Comparison of ENCODE assay signal across 8 cellular contexts in the genomic region with DNA sequence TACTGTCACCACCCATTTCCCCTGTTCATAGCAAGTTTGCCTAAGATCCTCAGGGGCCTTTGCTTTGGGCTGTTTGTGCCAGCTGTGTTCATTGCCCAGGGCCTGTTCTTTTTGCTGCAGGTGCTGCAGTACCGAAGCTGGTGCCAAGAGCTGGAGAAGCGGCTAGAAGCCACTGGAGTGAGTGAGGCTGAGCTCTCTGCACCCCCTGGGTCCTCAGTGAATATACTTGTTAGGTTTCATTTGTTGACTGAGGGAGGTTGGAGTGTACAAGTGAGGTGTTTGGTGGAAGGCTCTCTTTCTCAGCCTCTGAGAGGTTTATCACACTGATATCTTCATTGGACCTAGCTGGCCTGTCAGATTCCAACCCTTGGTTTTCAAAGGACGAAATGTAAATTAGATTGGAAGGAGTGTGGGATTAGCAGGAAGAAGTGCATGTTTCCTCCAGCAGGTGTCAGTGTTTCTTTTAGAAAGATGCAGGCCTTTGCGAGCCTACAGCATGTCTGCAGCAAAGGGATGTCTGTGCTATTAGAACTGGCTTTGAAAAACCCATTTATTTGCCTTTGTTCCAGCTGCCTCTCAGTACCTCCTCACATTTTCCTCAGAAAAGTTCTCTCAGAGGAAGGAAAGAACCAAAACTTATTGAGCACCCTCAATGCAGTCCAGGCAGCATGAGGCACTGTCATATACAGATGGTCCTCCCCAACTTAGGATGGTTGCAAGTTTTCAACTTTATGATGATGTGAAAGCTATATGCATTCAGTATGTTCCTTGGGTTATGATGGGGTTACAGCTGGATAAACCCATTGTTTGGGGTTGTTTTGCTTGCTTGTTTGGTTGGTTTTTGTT. TPM values are rescaled to one million over a fixed set of nuclear protein-coding genes. Genes with fewer than 3 reads are reported as not detected.
DNase-seq lines count a peak whose midpoint lies in the region; ATAC-seq, FAIRE-seq and TF ChIP-seq lines count a peak whose summit lies in the region.

No MANE protein-coding gene starts in this region.

- no peak for TF ChIP-seq EP300 in H1 (IDR thresholded peaks at IDR 0.05; ENCODE audit: borderline replicate concordance in 1 of 2, low read depth in 2 of 2, low read length in 2 of 2)

- peak; percentile 90 for TF ChIP-seq CTCF in HFFc6 (IDR thresholded peaks at IDR 0.05)
- peak in 2 of 3 experiments; percentile 64 to 89; a peak in 3 of 4 replicates for TF ChIP-seq CTCF in H1 (IDR thresholded peaks at IDR 0.05; ENCODE audit: control extremely low read depth in 1 of 3, insufficient read depth in 1 of 3, low read depth in 1 of 3, low read length in 3 of 3)
- TF ChIP-seq CTCF in mesothelial cell of epicardium (IDR thresholded peaks at IDR 0.05; ENCODE audit: unreplicated experiment) = peak; percentile 73

- WGBS in H1 (ENCODE audit: extremely low coverage in 1 of 2, insufficient coverage in 1 of 2, insufficient read length in 1 of 2, insufficient replicate concordance in 2 of 2, low coverage in 1 of 2, low lambda C conversion rate in 2 of 2, missing lambda C conversion rate in 1 of 2), 2 experiments = 69% methylated on average over 4 of the region's 4 CpGs; no CpG with 5 or more reads in 1 of the 2 experiments

- peak; percentile 66 to 70 for TF ChIP-seq RAD21 in H1 (IDR thresholded peaks at IDR 0.05 in 1 of 2, conservative IDR thresholded peaks at IDR 0.05 in 1 of 2; ENCODE audit: low read depth in 2 of 2, low read length in 2 of 2)

- H3K79me1 ChIP-seq in H1 (ENCODE audit: low read depth, low read length) = no peaks in the 10 kb centered on the region

- no peak overlapping the region for H4K8ac ChIP-seq in H1 (ENCODE audit: extremely low read depth, insufficient read depth, low read length)

- H3K4ac ChIP-seq in H1 (replicated peaks; ENCODE audit: insufficient read length, low read depth, low read length) = no peak overlapping the region

- H2AFZ ChIP-seq in H1 (ENCODE audit: low read length) = no peak overlapping the region

- H2AK5ac ChIP-seq in H1 (ENCODE audit: low read depth, low read length) = no peak overlapping the region

- H3K9me3 Mint-ChIP-seq in CD4-positive, CD25-positive, alpha-beta regulatory T cell = no peaks in the 10 kb centered on the region
- H3K9me3 Mint-ChIP-seq in HFFc6 (no peaks in the 10 kb centered on the region), mesothelial cell of epicardium (no peaks in the 10 kb centered on the region)
- no peaks in the 10 kb centered on the region for H3K9me3 Mint-ChIP-seq in activated CD4-positive, alpha-beta T cell treated with anti-CD3 and anti-CD28 coated beads, Interleukin-2, amount 10 ng/mL, durations not matched to agents 7 days and 5 days

- no peak overlapping the region for H3K56ac ChIP-seq in H1 (replicated peaks; ENCODE audit: insufficient read length, low read depth, low read length)

- peaks cover 4% of the 10 kb centered on the region for H3K4me1 ChIP-seq in CD4-positive, CD25-positive, alpha-beta regulatory T cell (ENCODE audit: control insufficient read depth, insufficient read depth, low read length, poor library complexity, severe bottlenecking)
- no peaks in the 10 kb centered on the region for H3K4me1 ChIP-seq in H1 (replicated peaks in 1 of 4; ENCODE audit: control insufficient read depth in 3 of 4, insufficient read depth in 4 of 4, low read length in 3 of 4)

- no peak overlapping the region for H2BK15ac ChIP-seq in H1 (ENCODE audit: low read length)

- no peak overlapping the region for H3K23ac ChIP-seq in H1 (ENCODE audit: insufficient read length)

- FAIRE-seq in H1 (lab: Jason Lieb, UNC) = peak; percentile 89

- H3K4me3 Mint-ChIP-seq in CD4-positive, CD25-positive, alpha-beta regulatory T cell = peak overlapping the region in 1 of 4 donors; percentile 9
- H3K4me3 Mint-ChIP-seq in HFFc6 (no peak overlapping the region), mesothelial cell of epicardium (no peak overlapping the region)
- H3K4me3 Mint-ChIP-seq in activated CD4-positive, alpha-beta T cell treated with anti-CD3 and anti-CD28 coated beads, Interleukin-2, amount 10 ng/mL, durations not matched to agents 7 days and 5 days = no peak overlapping the region

- no peak overlapping the region for H2BK12ac ChIP-seq in H1 (ENCODE audit: low read depth, low read length)

- H3K27ac ChIP-seq in CD4-positive, CD25-positive, alpha-beta regulatory T cell (ENCODE audit: insufficient read depth, low read length, poor library complexity, severe bottlenecking) = no peak overlapping the region
- H3K27ac ChIP-seq in H1 (ENCODE audit: low read depth, low read length) = no peak overlapping the region

- no peak overlapping the region for H3K4me2 ChIP-seq in H1 (ENCODE audit: insufficient read depth in 1 of 2, low read depth in 2 of 2, low read length in 2 of 2)

- no peak overlapping the region for H2BK120ac ChIP-seq in H1 (replicated peaks; ENCODE audit: low read depth, low read length)

- no peaks in the 10 kb centered on the region for H3K27me3 ChIP-seq in CD4-positive, CD25-positive, alpha-beta regulatory T cell (ENCODE audit: control insufficient read depth, insufficient read depth, low read length)
- no peaks in the 10 kb centered on the region for H3K27me3 ChIP-seq in H1 (replicated peaks in 1 of 4; ENCODE audit: control insufficient read depth in 3 of 4, extremely low read depth in 1 of 4, insufficient read depth in 3 of 4, low read length in 3 of 4)

- no peaks in the 10 kb centered on the region for H3K23me2 ChIP-seq in H1 (ENCODE audit: low read depth, low read length)

- peaks cover 3 to 8% of the 10 kb centered on the region in 2 experiments for H4K20me1 ChIP-seq in H1 (replicated peaks in 1 of 2; ENCODE audit: control insufficient read depth in 1 of 2, insufficient read depth in 2 of 2, low read length in 2 of 2)

- H4K5ac ChIP-seq in H1 (ENCODE audit: insufficient read length, low read depth, low read length) = no peak overlapping the region

- H3K9me3 ChIP-seq in CD4-positive, CD25-positive, alpha-beta regulatory T cell (ENCODE audit: control insufficient read depth in 2 of 2, low read length in 2 of 2) = no peaks in the 10 kb centered on the region
- H3K9me3 ChIP-seq in H1 (ENCODE audit: insufficient read depth in 2 of 2, low read depth in 1 of 2, low read length in 1 of 2) = no peaks in the 10 kb centered on the region

- DNase-seq in CD4-positive, CD25-positive, alpha-beta regulatory T cell = peak; percentile 37 to 79 (median 68)
- peak; percentile 63 for DNase-seq in HFFc6
- peak; percentile 69 for DNase-seq in NCI-H526 treated with DMSO at 0.1 percent for 48 hours (lab: John Stamatoyannopoulos, UW)
- DNase-seq in activated CD4-positive, alpha-beta T cell treated with anti-CD3 and anti-CD28 coated beads, Interleukin-2, amount 10 ng/mL, durations not matched to agents 7 days and 5 days = peak; percentile 77
- peak in 1 of 2 experiments; percentile 81 for DNase-seq in H1 (ENCODE audit: low read depth in 1 of 2, low spot score in 2 of 2)
- peak in 1 of 2 experiments; percentile 59 for DNase-seq in mesothelial cell of epicardium (ENCODE audit: low spot score in 2 of 2, unreplicated experiment in 2 of 2)
- peak; percentile 55 for DNase-seq in stimulated activated naive CD8-positive, alpha-beta T cell treated with anti-CD3 and anti-CD28 coated beads, Interleukin-15, Interleukin-2, amounts not matched to agents 100 U/mL and 50 U/mL, for 24 hours
- DNase-seq in UCSD-AML1 (lab: John Stamatoyannopoulos, UW; ENCODE audit: unreplicated experiment) = no peak

- H3K36me3 ChIP-seq in CD4-positive, CD25-positive, alpha-beta regulatory T cell (ENCODE audit: control insufficient read depth, insufficient read depth, low read length) = peaks cover 12% of the 10 kb centered on the region
- H3K36me3 ChIP-seq in H1 (ENCODE audit: control insufficient read depth in 2 of 4, insufficient read depth in 4 of 4, low read length in 3 of 4) = peaks cover 7 to 44% (median 30%) of the 10 kb centered on the region in 4 experiments; a peak in 7 of 8 replicates

- H3K36me3 Mint-ChIP-seq in CD4-positive, CD25-positive, alpha-beta regulatory T cell = peaks cover 6% of the 10 kb centered on the region
- H3K36me3 Mint-ChIP-seq in HFFc6 (ENCODE audit: low read depth) = peaks cover 15% of the 10 kb centered on the region; the same call in 1 of the 2 replicates
- H3K36me3 Mint-ChIP-seq in activated CD4-positive, alpha-beta T cell treated with anti-CD3 and anti-CD28 coated beads, Interleukin-2, amount 10 ng/mL, durations not matched to agents 7 days and 5 days (ENCODE audit: low read depth) = peaks cover 7% of the 10 kb centered on the region
- H3K36me3 Mint-ChIP-seq in mesothelial cell of epicardium = peaks cover 19% of the 10 kb centered on the region

- H3K4me1 Mint-ChIP-seq in CD4-positive, CD25-positive, alpha-beta regulatory T cell = peaks cover 0 to 12% (median 7%) of the 10 kb centered on the region in 4 donors
- H3K4me1 Mint-ChIP-seq in HFFc6 (ENCODE audit: low read depth) (peaks cover 28% of the 10 kb centered on the region), mesothelial cell of epicardium (peaks cover 12% of the 10 kb centered on the region)
- peaks cover 5% of the 10 kb centered on the region for H3K4me1 Mint-ChIP-seq in activated CD4-positive, alpha-beta T cell treated with anti-CD3 and anti-CD28 coated beads, Interleukin-2, amount 10 ng/mL, durations not matched to agents 7 days and 5 days

- H3K79me2 ChIP-seq in H1 (ENCODE audit: control insufficient read depth in 1 of 2, insufficient read depth in 2 of 2, low read length in 2 of 2) = no peaks in the 10 kb centered on the region

- H3K14ac ChIP-seq in H1 (ENCODE audit: insufficient read length) = no peak overlapping the region

- no peak overlapping the region for H3K9ac ChIP-seq in H1 (replicated peaks in 1 of 4; ENCODE audit: extremely low read depth in 1 of 4, low read depth in 3 of 4, low read length in 3 of 4)

- H3K27ac Mint-ChIP-seq in CD4-positive, CD25-positive, alpha-beta regulatory T cell = peak overlapping the region in 1 of 3 donors; percentile 35
- H3K27ac Mint-ChIP-seq in HFFc6 (no peak overlapping the region), mesothelial cell of epicardium (no peak overlapping the region)
- no peak overlapping the region for H3K27ac Mint-ChIP-seq in activated CD4-positive, alpha-beta T cell treated with anti-CD3 and anti-CD28 coated beads, Interleukin-2, amount 10 ng/mL, durations not matched to agents 7 days and 5 days

- CTCF ChIA-PET in activated CD4-positive, alpha-beta T cell treated with anti-CD3 and anti-CD28 coated beads, Interleukin-2, amount 10 ng/mL, durations not matched to agents 7 days and 5 days (lab: Charles Lee) = interaction anchor here (0.5 to 1.9 kb wide), 13 partner anchors 8 to 207 kb away, joined by 3 to 9 read pairs (median 4); a partner anchor contains a TSS
- CTCF ChIA-PET in H1 (lab: Charles Lee; ENCODE audit: partially characterized antibody) = interaction anchor here (0.6 to 3.1 kb wide), 30 partner anchors 10 to 1436 kb away, joined by 3 to 23 read pairs (median 4); no protein-coding TSS in a partner anchor

- POLR2A ChIA-PET in activated CD4-positive, alpha-beta T cell treated with anti-CD3 and anti-CD28 coated beads, Interleukin-2, amount 10 ng/mL, durations not matched to agents 7 days and 5 days (lab: Charles Lee) = no interaction called here
- POLR2A ChIA-PET in H1 (lab: Charles Lee; ENCODE audit: partially characterized antibody) = interaction anchor here (1.1 to 2.9 kb wide), 2 partner anchors 10 to 11 kb away, joined by 3 to 27 read pairs; a partner anchor contains a TSS

- ATAC-seq in CD4-positive, CD25-positive, alpha-beta regulatory T cell (ENCODE audit: low read depth in 2 of 2) = peak; percentile 81 to 82
- peak; percentile 76 for ATAC-seq in stimulated activated naive CD8-positive, alpha-beta T cell treated with anti-CD3 and anti-CD28 coated beads, Interleukin-15, Interleukin-2, amounts not matched to agents 100 U/mL and 50 U/mL, for 24 hours

- no peak overlapping the region for H3K18ac ChIP-seq in H1 (ENCODE audit: extremely low read depth, low read length)

- no peak overlapping the region for H3K4me3 ChIP-seq in CD4-positive, CD25-positive, alpha-beta regulatory T cell (ENCODE audit: low read depth, low read length)
- no peak overlapping the region for H3K4me3 ChIP-seq in H1 (ENCODE audit: extremely low read depth in 1 of 4, insufficient read depth in 2 of 4, low read depth in 3 of 4, low read length in 4 of 4)

- H2BK20ac ChIP-seq in H1 (ENCODE audit: low read length) = no peak overlapping the region

- no peak overlapping the region for H2BK5ac ChIP-seq in H1 (ENCODE audit: low read depth, low read length)

- H3K27me3 Mint-ChIP-seq in CD4-positive, CD25-positive, alpha-beta regulatory T cell = no peaks in the 10 kb centered on the region
- H3K27me3 Mint-ChIP-seq in HFFc6 (ENCODE audit: insufficient read depth) (peaks cover 1% of the 10 kb centered on the region), mesothelial cell of epicardium (ENCODE audit: low read depth) (no peaks in the 10 kb centered on the region)
- H3K27me3 Mint-ChIP-seq in activated CD4-positive, alpha-beta T cell treated with anti-CD3 and anti-CD28 coated beads, Interleukin-2, amount 10 ng/mL, durations not matched to agents 7 days and 5 days = no peaks in the 10 kb centered on the region

- TF ChIP-seq POLR2A in H1 (IDR thresholded peaks at IDR 0.05; ENCODE audit: control extremely low read depth in 1 of 2, low read depth in 2 of 2, low read length in 2 of 2) = no peak

- H4K91ac ChIP-seq in H1 (replicated peaks; ENCODE audit: insufficient read length, low read length) = no peak overlapping the region

RNA-seq across cellular contexts. Expression of a gene that starts 8.3 kb away (rescaled TPM):
- total RNA-seq in CD4-positive, CD25-positive, alpha-beta regulatory T cell = 64.1 TPM
- polyA plus RNA-seq in CD4-positive, CD25-positive, alpha-beta regulatory T cell = 1 to 10 TPM; 4.7 to 5.3 (median 4.9) TPM
- 10 to 100 TPM; 18.3 to 26.3 (median 22.9) TPM for total RNA-seq in HFFc6 (2021; fragmentation: NEBNext Ultra II Directional; extraction: Animal tissue kit (Norgen Biotek cat#: 25700))
- total RNA-seq in activated CD4-positive, alpha-beta T cell treated with anti-CD3 and anti-CD28 coated beads, Interleukin-2, amount 10 ng/mL, durations not matched to agents 7 days and 5 days = 10 to 100 TPM; 56.8 to 75.4 TPM
- 33.1 and 33.7 TPM in 2 replicates for total RNA-seq in H1 (2021; fragmentation: NEBNext Ultra II Directional; extraction: Animal tissue kit (Norgen Biotek cat#: 25700))
- 2.6 and 4.6 TPM in 2 replicates for polyA plus RNA-seq in H1 (2011; rRNA removed)
- 9.5 TPM for polyA plus RNA-seq in H1 (2011; cell fraction: cytosol; rRNA removed)
- polyA plus RNA-seq in H1 (2011; cell fraction: nucleus; rRNA removed) = 16.3 TPM
- polyA plus RNA-seq in H1 (2012, experiment 1 of 2) = 26.4 to 29.8 TPM (median 28.7 TPM) in 4 replicates
- 3.1 TPM for polyA plus RNA-seq in H1 (2012, experiment 2 of 2)
- 9.2 TPM for polyA plus RNA-seq in H1 (2013, experiment 1 of 2)
- 9.5 TPM for polyA plus RNA-seq in H1 (2013, experiment 2 of 2)
- 17.0 and 19.1 TPM in 2 replicates for polyA minus RNA-seq in H1 (2011; rRNA and poly(A)+ RNA removed)
- polyA minus RNA-seq in H1 (2011; cell fraction: cytosol; rRNA and poly(A)+ RNA removed) = 15.4 TPM
- polyA minus RNA-seq in H1 (2011; cell fraction: nucleus; rRNA and poly(A)+ RNA removed) = 13.4 TPM
- 65.5 to 69.6 TPM (median 68.4 TPM) in 3 replicates for total RNA-seq in mesothelial cell of epicardium

RNA-seq across cellular contexts. Expression of a gene that starts 25.6 kb away (rescaled TPM):
- not detected for total RNA-seq in CD4-positive, CD25-positive, alpha-beta regulatory T cell
- polyA plus RNA-seq in CD4-positive, CD25-positive, alpha-beta regulatory T cell = not detected
- under 1 TPM; 0.20 to 0.47 (median 0.35) TPM for total RNA-seq in HFFc6 (2021; fragmentation: NEBNext Ultra II Directional; extraction: Animal tissue kit (Norgen Biotek cat#: 25700))
- total RNA-seq in activated CD4-positive, alpha-beta T cell treated with anti-CD3 and anti-CD28 coated beads, Interleukin-2, amount 10 ng/mL, durations not matched to agents 7 days and 5 days = not detected
- not detected in 2 replicates for total RNA-seq in H1 (2021; fragmentation: NEBNext Ultra II Directional; extraction: Animal tissue kit (Norgen Biotek cat#: 25700))
- polyA plus RNA-seq in H1 (2011; rRNA removed) = 0.03 and 0.05 TPM in 2 replicates
- polyA plus RNA-seq in H1 (2011; cell fraction: cytosol; rRNA removed) = 0.03 TPM
- polyA plus RNA-seq in H1 (2011; cell fraction: nucleus; rRNA removed) = not detected
- 0.06 TPM in 1 of 4 replicates, not detected in the others for polyA plus RNA-seq in H1 (2012, experiment 1 of 2)
- not detected for polyA plus RNA-seq in H1 (2012, experiment 2 of 2)
- not detected for polyA plus RNA-seq in H1 (2013, experiment 1 of 2)
- not detected for polyA plus RNA-seq in H1 (2013, experiment 2 of 2)
- 0.06 TPM in 1 of 2 replicates, not detected in the other for polyA minus RNA-seq in H1 (2011; rRNA and poly(A)+ RNA removed)
- not detected for polyA minus RNA-seq in H1 (2011; cell fraction: cytosol; rRNA and poly(A)+ RNA removed)
- not detected for polyA minus RNA-seq in H1 (2011; cell fraction: nucleus; rRNA and poly(A)+ RNA removed)
- 1.1 to 1.4 TPM (median 1.1 TPM) in 3 replicates for total RNA-seq in mesothelial cell of epicardium

RNA-seq across cellular contexts. Expression of a gene that starts 51.9 kb away (rescaled TPM):
- 28.3 TPM for total RNA-seq in CD4-positive, CD25-positive, alpha-beta regulatory T cell
- 10 to 100 TPM; 11.7 to 22.0 (median 18.0) TPM for polyA plus RNA-seq in CD4-positive, CD25-positive, alpha-beta regulatory T cell
- 10 to 100 TPM; 38.6 to 51.1 (median 46.1) TPM for total RNA-seq in HFFc6 (2021; fragmentation: NEBNext Ultra II Directional; extraction: Animal tissue kit (Norgen Biotek cat#: 25700))
- total RNA-seq in activated CD4-positive, alpha-beta T cell treated with anti-CD3 and anti-CD28 coated beads, Interleukin-2, amount 10 ng/mL, durations not matched to agents 7 days and 5 days = 10 to 100 TPM; 46.9 to 48.6 TPM
- total RNA-seq in H1 (2021; fragmentation: NEBNext Ultra II Directional; extraction: Animal tissue kit (Norgen Biotek cat#: 25700)) = 51.0 and 69.4 TPM in 2 replicates
- polyA plus RNA-seq in H1 (2011; rRNA removed) = 31.2 and 38.0 TPM in 2 replicates
- 45.6 TPM for polyA plus RNA-seq in H1 (2011; cell fraction: cytosol; rRNA removed)
- 88.9 TPM for polyA plus RNA-seq in H1 (2011; cell fraction: nucleus; rRNA removed)
- 45.5 to 61.7 TPM (median 49.2 TPM) in 4 replicates for polyA plus RNA-seq in H1 (2012, experiment 1 of 2)
- polyA plus RNA-seq in H1 (2012, experiment 2 of 2) = 26.1 TPM
- 55.0 TPM for polyA plus RNA-seq in H1 (2013, experiment 1 of 2)
- polyA plus RNA-seq in H1 (2013, experiment 2 of 2) = 52.4 TPM
- polyA minus RNA-seq in H1 (2011; rRNA and poly(A)+ RNA removed) = 41.9 and 53.5 TPM in 2 replicates
- polyA minus RNA-seq in H1 (2011; cell fraction: cytosol; rRNA and poly(A)+ RNA removed) = 33.1 TPM
- polyA minus RNA-seq in H1 (2011; cell fraction: nucleus; rRNA and poly(A)+ RNA removed) = 63.4 TPM
- total RNA-seq in mesothelial cell of epicardium = 51.5 to 65.3 TPM (median 65.0 TPM) in 3 replicates
